1 cellular context compared by ENCODE assay signal in genomic region chr4:75658881-75659280, GRCh38.
TF ChIP-seq lines count a peak whose summit lies in the region.

No MANE protein-coding gene starts in this region.

TF ChIP-seq in WTC11, 78 proteins besides CTCF, POLR2A, EP300 and RAD21 (continued from another document):
- TF ChIP-seq ZSCAN18 (CRISPR knock-in tag; IDR thresholded peaks at IDR 0.05) (no peak), HMGA2 (CRISPR knock-in tag; IDR thresholded peaks at IDR 0.05) (no peak), ETV6 (CRISPR knock-in tag; IDR thresholded peaks at IDR 0.05) (no peak), FOXP1 (CRISPR knock-in tag; IDR thresholded peaks at IDR 0.05; ENCODE audit: borderline replicate concordance) (no peak), NR1H2 (CRISPR knock-in tag; IDR thresholded peaks at IDR 0.05) (no peak), ARID4B (CRISPR knock-in tag; IDR thresholded peaks at IDR 0.05; ENCODE audit: borderline replicate concordance) (no peak), FOXP4 (CRISPR knock-in tag; IDR thresholded peaks at IDR 0.05) (no peak), CREB1 (CRISPR knock-in tag; IDR thresholded peaks at IDR 0.05) (no peak), GRHL2 (CRISPR knock-in tag; IDR thresholded peaks at IDR 0.05; ENCODE audit: insufficient replicate concordance, severe bottlenecking) (no peak)
